9 cellular contexts compared by ENCODE assay signal in genomic region chr11:95152878-95153856, GRCh38.
DNase-seq lines count a peak whose midpoint lies in the region; ATAC-seq, FAIRE-seq and TF ChIP-seq lines count a peak whose summit lies in the region.
"Had no signal": no experiment of that assay in that cellular context is flagged by ENCODE, and none has a peak within 500 bp of the region (broad histone marks: within the 10 kb centered on the region; RNA-seq: fewer than 3 reads in every experiment).

No MANE protein-coding gene starts in this region.

- H3K4me3 Mint-ChIP-seq in CD14-positive monocyte (peak overlapping the region; percentile 85 to 93), memory B cell (peak overlapping the region; percentile 82)
- H3K4me3 Mint-ChIP-seq in activated T-cell treated with anti-CD3 and anti-CD28 coated beads, Interleukin-2, amount 50 U/mL, for 4 hours = peak overlapping the region; percentile 84

- H3K4me1 Mint-ChIP-seq in CD14-positive monocyte (peaks cover 30% of the 10 kb centered on the region), memory B cell (peaks cover 28% of the 10 kb centered on the region)
- peaks cover 49% of the 10 kb centered on the region for H3K4me1 Mint-ChIP-seq in activated T-cell treated with anti-CD3 and anti-CD28 coated beads, Interleukin-2, amount 50 U/mL, for 4 hours (ENCODE audit: low read depth)

- H3K36me3 Mint-ChIP-seq in CD14-positive monocyte = no peaks in the 10 kb centered on the region
- peaks cover 2% of the 10 kb centered on the region for H3K36me3 Mint-ChIP-seq in activated T-cell treated with anti-CD3 and anti-CD28 coated beads, Interleukin-2, amount 50 U/mL, for 4 hours (ENCODE audit: insufficient read depth)
- no peaks in the 10 kb centered on the region for H3K36me3 Mint-ChIP-seq in memory B cell

- H3K27ac Mint-ChIP-seq in CD14-positive monocyte (peak overlapping the region; percentile 31 to 86 (median 72)), memory B cell (peak overlapping the region; percentile 90)

- H3K9me3 Mint-ChIP-seq in CD14-positive monocyte (no peaks in the 10 kb centered on the region), memory B cell (no peaks in the 10 kb centered on the region)
- H3K9me3 Mint-ChIP-seq in activated T-cell treated with anti-CD3 and anti-CD28 coated beads, Interleukin-2, amount 50 U/mL, for 4 hours = no peaks in the 10 kb centered on the region

- H3K27me3 Mint-ChIP-seq in CD14-positive monocyte (ENCODE audit: low read depth in 3 of 3) (peaks cover 0 to 14% (median 3%) of the 10 kb centered on the region in 3 donors), memory B cell (no peaks in the 10 kb centered on the region)
- H3K27me3 Mint-ChIP-seq in activated T-cell treated with anti-CD3 and anti-CD28 coated beads, Interleukin-2, amount 50 U/mL, for 4 hours (ENCODE audit: low read depth) = no peaks in the 10 kb centered on the region

- FAIRE-seq in GM19239 (lab: Jason Lieb, UNC) = peak; percentile 90

- no peak for TF ChIP-seq CTCF in CD14-positive monocyte (IDR thresholded peaks at IDR 0.05)

- DNase-seq in CD14-positive monocyte (ENCODE audit: low spot score) (no peak), GM19239 (ENCODE audit: insufficient read length, low spot score) (no peak), memory B cell (ENCODE audit: low spot score in 2 of 2) (no peak), NCI-H510A (lab: John Stamatoyannopoulos, UW) (no peak), COLO829 (ENCODE audit: low spot score) (no peak)
- no peak for DNase-seq in activated T-cell treated with anti-CD3 and anti-CD28 coated beads, Interleukin-2, amount 50 U/mL, for 4 hours
- DNase-seq: NCI-H2081 had no signal

- intact Hi-C loops in CD14-positive monocyte (cut with micrococcal nuclease) = loop anchor here (5.0 kb wide), 4 partner anchors 79 to 609 kb away; partner anchors contain the start of genes SESN3 (in 1 of the 2) and SRSF8 (in 1 of the 2)

- peak; percentile 22 to 49 for ATAC-seq in activated T-cell treated with anti-CD3 and anti-CD28 coated beads, Interleukin-2, amount 50 U/mL, for 4 hours
- ATAC-seq in memory B cell (ENCODE audit: low read depth) = peak; percentile 20
- no peak for ATAC-seq in HG03442 (IDR thresholded peaks at IDR 0.05; ENCODE audit: unreplicated experiment)
- no peak for ATAC-seq in HG02970 (IDR thresholded peaks at IDR 0.05; ENCODE audit: low FRiP score, unreplicated experiment)

Comparison
In these comparisons a context has a peak if more than half of its experiments do, and no peak if none do; other contexts are left out.
1. ATAC-seq: peak in activated T-cell treated with anti-CD3 and anti-CD28 coated beads, Interleukin-2, amount 50 U/mL, for 4 hours (2 of 2) and memory B cell (single experiment); none in HG03442 (single experiment) and HG02970 (single experiment).
2. Peak in every context shown above with its lines, with median percentiles within 50 percentile points of each other: H3K4me3 Mint-ChIP-seq.